29 cellular contexts compared by ENCODE assay signal in the genomic region with DNA sequence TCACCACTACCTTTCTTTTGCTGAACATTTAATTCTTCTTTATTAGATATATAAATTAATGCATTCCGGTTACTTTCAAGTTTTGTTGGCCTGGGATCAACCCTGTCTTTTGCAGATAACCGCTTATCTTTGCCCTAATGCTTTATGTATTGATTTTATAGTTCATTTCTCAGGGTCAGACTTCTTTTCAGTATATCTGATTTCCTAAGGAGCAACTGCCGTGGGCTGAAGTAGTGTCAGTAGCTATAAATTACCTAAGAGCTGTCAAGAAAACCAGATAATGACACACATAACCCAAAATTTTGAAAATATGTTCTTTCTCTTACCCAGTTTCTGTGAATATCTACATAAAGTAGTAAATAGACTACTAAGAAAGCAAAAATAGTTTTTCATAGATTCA. TPM values are rescaled to one million over a fixed set of nuclear protein-coding genes. Genes with fewer than 3 reads are reported as not detected.
"Had no signal": no experiment of that assay in that cellular context is flagged by ENCODE, and none has a peak within 500 bp of the region (broad histone marks: within the 10 kb centered on the region; RNA-seq: fewer than 3 reads in every experiment).

No MANE protein-coding gene starts in this region.

- DNase-seq: natural killer cell; occipital lobe; ovary; posterior cingulate gyrus; psoas muscle; right cardiac atrium; right lobe of liver; sigmoid colon; small intestine; stimulated activated CD4-positive, alpha-beta T cell treated with anti-CD3 and anti-CD28 coated beads, Interleukin-15, amount 100 ng/mL, for 24 hours; stimulated activated CD4-positive, alpha-beta T cell treated with anti-CD3 and anti-CD28 coated beads, Interleukin-2, amount 100 ng/mL, for 24 hours; stimulated activated CD4-positive, alpha-beta T cell treated with anti-CD3 and anti-CD28 coated beads, Interleukin-2, amount 100 ng/mL, for 48 hours; stimulated activated CD4-positive, alpha-beta T cell treated with anti-CD3 and anti-CD28 coated beads, Interleukin-4, amount 100 ng/mL, for 24 hours; stimulated activated naive B cell treated with anti-CD40 and anti-IgM and Interleukin-4, amounts not matched to agents 10 μg/mL and 1 μg/mL and 100 μg/mL, for 72 hours; stimulated activated naive CD4-positive, alpha-beta T cell treated with Interleukin-2 at 50 U/mL for 16 hours; substantia nigra; testis; tibial artery; transverse colon; upper lobe of right lung; uterus had no signal

- H3K9me3 ChIP-seq: ovary, psoas muscle, right lobe of liver, sigmoid colon, suprapubic skin, testis, tibial artery, transverse colon, upper lobe of right lung, uterus had no signal

- H3K27ac ChIP-seq: neural progenitor cell, ovary, parathyroid adenoma, psoas muscle, right lobe of liver, sigmoid colon, suprapubic skin, testis, tibial artery, transverse colon, upper lobe of right lung, uterus had no signal

- H3K4me2 ChIP-seq: neural progenitor cell had no signal

- H3K79me2 ChIP-seq: parathyroid adenoma had no signal

- H3K9ac ChIP-seq: neural progenitor cell, parathyroid adenoma had no signal

- ATAC-seq: natural killer cell; psoas muscle; right cardiac atrium; right lobe of liver; stimulated activated effector memory CD8-positive, alpha-beta T cell treated with anti-CD3 and anti-CD28 coated beads, Interleukin-12 subunit alpha, Interleukin-12 subunit beta, amount 100 ng/mL, for 72 hours; stimulated activated naive B cell treated with anti-CD40 and anti-IgM and Interleukin-4, amounts not matched to agents 10 μg/mL and 1 μg/mL and 100 μg/mL, for 72 hours; upper lobe of right lung had no signal

- FAIRE-seq: small intestine had no signal

- H3K36me3 ChIP-seq: neural progenitor cell, ovary, right lobe of liver, sigmoid colon, suprapubic skin, tibial artery, transverse colon, upper lobe of right lung, uterus had no signal

- H3K4me1 ChIP-seq: neural progenitor cell, parathyroid adenoma, psoas muscle, right lobe of liver, sigmoid colon, suprapubic skin, testis, tibial artery, transverse colon, upper lobe of right lung, uterus had no signal

- H2AFZ ChIP-seq: neural progenitor cell, parathyroid adenoma had no signal

- H3K4me3 ChIP-seq: neural progenitor cell, ovary, psoas muscle, right lobe of liver, sigmoid colon, suprapubic skin, testis, tibial artery, transverse colon, upper lobe of right lung, uterus had no signal

- H3K27me3 ChIP-seq: neural progenitor cell, ovary, right lobe of liver, sigmoid colon, suprapubic skin, testis, tibial artery, transverse colon, upper lobe of right lung, uterus had no signal

RNA-seq across cellular contexts. Expression of a gene that starts 38.0 kb away (rescaled TPM):
- total RNA-seq: natural killer cell, osteoblast, progenitor cell of endocrine pancreas, psoas muscle, right cardiac atrium, right lobe of liver, sigmoid colon, skeletal muscle tissue, transverse colon had no signal
- polyA plus RNA-seq: neural cell, psoas muscle, right cardiac atrium had no signal
